Comparison of ENCODE assay signal across 16 cellular contexts in the genomic region with DNA sequence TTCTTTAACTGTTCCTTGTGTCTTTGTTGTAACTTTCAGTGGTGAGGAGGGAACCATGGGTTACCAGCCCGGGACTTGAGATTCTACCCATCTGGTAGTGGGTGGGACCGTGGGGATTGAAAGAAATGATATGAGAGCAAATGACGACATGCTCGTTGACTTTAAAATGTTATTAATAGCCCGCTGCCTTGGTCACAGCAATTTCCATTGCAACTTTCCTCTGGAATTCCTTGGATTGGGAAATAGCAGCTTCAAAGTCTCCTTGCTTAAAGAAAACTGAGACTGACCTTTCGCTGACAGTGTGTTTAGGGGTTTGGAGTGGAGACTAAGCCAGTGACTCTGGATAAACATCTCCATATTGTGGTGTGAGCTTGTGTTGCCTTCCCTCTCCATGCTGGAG. TPM values are rescaled to one million over a fixed set of nuclear protein-coding genes. Genes with fewer than 3 reads are reported as not detected.
A peak's percentile ranks its signal among the peaks of the same experiment; 100 is the strongest.
DNase-seq lines count a peak whose midpoint lies in the region; ATAC-seq and TF ChIP-seq lines count a peak whose summit lies in the region.
"Had no signal": no experiment of that assay in that cellular context is flagged by ENCODE, and none has a peak within 500 bp of the region (broad histone marks: within the 10 kb centered on the region; RNA-seq: fewer than 3 reads in every experiment).

No MANE protein-coding gene starts in this region.

- H3K36me3 ChIP-seq in NT2/D1 (ENCODE audit: insufficient read depth, insufficient read length, low read length) (no peaks in the 10 kb centered on the region), mesenchymal stem cell (ENCODE audit: control insufficient read depth in 1 of 2, insufficient read depth in 2 of 2, low read depth in 1 of 2, low read length in 2 of 2) (no peaks in the 10 kb centered on the region), vagina (no peaks in the 10 kb centered on the region), prostate gland (no peaks in the 10 kb centered on the region)
- H3K36me3 ChIP-seq: neural progenitor cell, thyroid gland had no signal

- no peak overlapping the region for H3K4me3 ChIP-seq in NT2/D1 (ENCODE audit: insufficient read length, low read depth)
- H3K4me3 ChIP-seq in fibroblast of villous mesenchyme (ENCODE audit: low read depth, low read length) = no peak overlapping the region
- H3K4me3 ChIP-seq in mesenchymal stem cell (ENCODE audit: insufficient read depth in 1 of 2, low read depth in 1 of 2, low read length in 2 of 2) = peak overlapping the region in 1 of 2 experiments; percentile 42
- no peak overlapping the region for H3K4me3 ChIP-seq in vagina
- H3K4me3 ChIP-seq in prostate gland = no peak overlapping the region
- H3K4me3 ChIP-seq: neural progenitor cell, PC-9, thyroid gland had no signal

- no peak overlapping the region for H4K8ac ChIP-seq in mesenchymal stem cell (ENCODE audit: low read length)

- H3K23ac ChIP-seq in mesenchymal stem cell (ENCODE audit: low read length in 2 of 2) = no peak overlapping the region

- H4K91ac ChIP-seq in mesenchymal stem cell (ENCODE audit: low read length) = no peak overlapping the region

- no peak overlapping the region for H2AK5ac ChIP-seq in mesenchymal stem cell (ENCODE audit: low read length, severe bottlenecking)

- no peak for ATAC-seq in HG02759 (IDR thresholded peaks at IDR 0.05; ENCODE audit: unreplicated experiment)
- ATAC-seq: foreskin keratinocyte had no signal

- 83% methylated on average over 6 of the region's 6 CpGs for WGBS in mesenchymal stem cell
- 90% methylated on average over 6 of the region's 6 CpGs for WGBS in prostate gland

- no peak overlapping the region for H3K14ac ChIP-seq in mesenchymal stem cell (ENCODE audit: low read length in 2 of 2)

- TF ChIP-seq POLR2A in vagina (IDR thresholded peaks at IDR 0.05) (no peak), prostate gland (IDR thresholded peaks at IDR 0.05) (no peak)

- no peak overlapping the region for H2BK120ac ChIP-seq in mesenchymal stem cell (ENCODE audit: low read depth, low read length)

- peak; percentile 5 for DNase-seq in NT2/D1 (ENCODE audit: low read depth, low spot score)
- DNase-seq in fibroblast of villous mesenchyme (ENCODE audit: low read depth) = peak; percentile 7
- peak; percentile 71 for DNase-seq in mesenchymal stem cell
- DNase-seq in vagina (ENCODE audit: extremely low spot score in 2 of 2) = no peak
- no peak for DNase-seq in prostate gland (ENCODE audit: low spot score)
- no peak for DNase-seq in stimulated activated naive CD4-positive, alpha-beta T cell (lab: John Stamatoyannopoulos, UW)
- DNase-seq: activated CD4-positive, alpha-beta memory T cell treated with anti-CD3 and anti-CD28 coated beads, Interleukin-2, amount 10 ng/mL, durations not matched to agents 7 days and 5 days; Caco-2; foreskin keratinocyte; HCEC 1CT; NCI-H1417 treated with DMSO at 0.1 percent for 48 hours; PC-9; stimulated activated CD4-positive, alpha-beta T cell treated with anti-CD3 and anti-CD28 coated beads, Interleukin-15, amount 100 ng/mL, for 24 hours; thyroid gland had no signal

- H3K27me3 ChIP-seq in NT2/D1 (ENCODE audit: insufficient read depth, insufficient read length) = no peaks in the 10 kb centered on the region
- H3K27me3 ChIP-seq in mesenchymal stem cell (ENCODE audit: control insufficient read depth in 1 of 2, insufficient read depth in 1 of 2, low read length in 2 of 2) = peaks cover 0 to 5% of the 10 kb centered on the region in 2 experiments
- no peaks in the 10 kb centered on the region for H3K27me3 ChIP-seq in vagina
- H3K27me3 ChIP-seq in prostate gland (replicated peaks; ENCODE audit: insufficient read depth) = no peaks in the 10 kb centered on the region
- H3K27me3 ChIP-seq: foreskin keratinocyte, neural progenitor cell, thyroid gland had no signal

- no peak overlapping the region for H2BK5ac ChIP-seq in mesenchymal stem cell (ENCODE audit: low read depth, low read length, poor library complexity, severe bottlenecking)

- no peak overlapping the region for H2BK12ac ChIP-seq in mesenchymal stem cell (ENCODE audit: low read length in 2 of 2)

- H3K79me1 ChIP-seq in mesenchymal stem cell (replicated peaks; ENCODE audit: low read length, poor library complexity, severe bottlenecking) = no peaks in the 10 kb centered on the region

- TF ChIP-seq CTCF in fibroblast of villous mesenchyme (IDR thresholded peaks at IDR 0.05; ENCODE audit: insufficient read depth, low read depth, low read length) (no peak), vagina (IDR thresholded peaks at IDR 0.05) (no peak), prostate gland (IDR thresholded peaks at IDR 0.05) (no peak)

- no peak overlapping the region for H3K18ac ChIP-seq in mesenchymal stem cell (ENCODE audit: low read depth in 1 of 2, low read length in 2 of 2)

- intact Hi-C loops in vagina (cut with DNase I) = no loop called here
- intact Hi-C loops in prostate gland (cut with DNase I) = no loop called here

- no peak overlapping the region for H3K27ac ChIP-seq in mesenchymal stem cell (ENCODE audit: low read length, poor library complexity, severe bottlenecking)
- H3K27ac ChIP-seq in vagina = peak overlapping the region; percentile 67
- no peak overlapping the region for H3K27ac ChIP-seq in prostate gland
- H3K27ac ChIP-seq: foreskin keratinocyte, neural progenitor cell, PC-9, thyroid gland had no signal

- no peaks in the 10 kb centered on the region for H3K9me3 ChIP-seq in NT2/D1 (ENCODE audit: insufficient read depth, low read length)
- H3K9me3 ChIP-seq in mesenchymal stem cell (ENCODE audit: control insufficient read depth, low read length) = no peaks in the 10 kb centered on the region
- H3K9me3 ChIP-seq in vagina = no peaks in the 10 kb centered on the region
- no peaks in the 10 kb centered on the region for H3K9me3 ChIP-seq in prostate gland
- H3K9me3 ChIP-seq: Caco-2, thyroid gland had no signal

- no peak overlapping the region for H3K4me2 ChIP-seq in mesenchymal stem cell (ENCODE audit: low read length, poor library complexity, severe bottlenecking)
- H3K4me2 ChIP-seq: neural progenitor cell, PC-9 had no signal

- H3K4ac ChIP-seq in mesenchymal stem cell (ENCODE audit: low read depth in 1 of 2, low read length in 2 of 2) = no peak overlapping the region

- no peak overlapping the region for H2AFZ ChIP-seq in mesenchymal stem cell (ENCODE audit: low read depth, low read length)
- H2AFZ ChIP-seq: neural progenitor cell, PC-9 had no signal

- H3K9ac ChIP-seq in NT2/D1 (ENCODE audit: insufficient read length, low read depth) (no peak overlapping the region), mesenchymal stem cell (ENCODE audit: low read length) (peak overlapping the region; percentile 81)
- H3K9ac ChIP-seq: neural progenitor cell had no signal

- no peak overlapping the region for H2BK15ac ChIP-seq in mesenchymal stem cell (ENCODE audit: low read depth, poor library complexity, severe bottlenecking)

- H3K4me1 ChIP-seq in NT2/D1 (ENCODE audit: insufficient read depth, insufficient read length) = no peaks in the 10 kb centered on the region
- H3K4me1 ChIP-seq in mesenchymal stem cell (ENCODE audit: control insufficient read depth, insufficient read depth, low read depth, low read length) = no peaks in the 10 kb centered on the region
- no peaks in the 10 kb centered on the region for H3K4me1 ChIP-seq in vagina
- H3K4me1 ChIP-seq in prostate gland (replicated peaks) = no peaks in the 10 kb centered on the region
- H3K4me1 ChIP-seq: foreskin keratinocyte, neural progenitor cell had no signal

RNA-seq across cellular contexts. Expression of a gene that starts 44.2 kb away (rescaled TPM):
- total RNA-seq in fibroblast of villous mesenchyme (0.86 and 1.6 TPM in 2 replicates), vagina (13.0 TPM), prostate gland (10 to 100 TPM in 1 of 2 donors, 1 to 10 TPM in 1; 7.2 to 20.9 TPM)
- 0.66 TPM for polyA plus RNA-seq in mesenchymal stem cell (2013, experiment 1 of 2)
- 0.81 TPM for polyA plus RNA-seq in mesenchymal stem cell (2013, experiment 2 of 2)
- total RNA-seq: activated CD4-positive, alpha-beta memory T cell treated with anti-CD3 and anti-CD28 coated beads, Interleukin-2, amount 10 ng/mL, durations not matched to agents 7 days and 5 days had no signal

Comparison
In these comparisons a context has a peak if more than half of its experiments do, and no peak if none do; other contexts are left out.
1. DNase-seq: peak in NT2/D1 (single experiment), fibroblast of villous mesenchyme (single experiment) and mesenchymal stem cell (single experiment); none in vagina (0 of 2), prostate gland (single experiment) and stimulated activated naive CD4-positive, alpha-beta T cell (0 of 6).